In genomic region chr17:70936724-70937123, GRCh38 we compare ENCODE assay signal across 34 cellular contexts.
"Had no signal": no experiment of that assay in that cellular context is flagged by ENCODE, and none has a peak within 500 bp of the region (broad histone marks: within the 10 kb centered on the region; RNA-seq: fewer than 3 reads in every experiment).

No MANE protein-coding gene starts in this region.

- H3K36me3 ChIP-seq: adrenal gland, ascending aorta, brain microvascular endothelial cell, breast epithelium, cardiac muscle cell had no signal

- H3K27ac ChIP-seq: adrenal gland, ascending aorta, body of pancreas, brain microvascular endothelial cell, breast epithelium, cardiac muscle cell had no signal

- FAIRE-seq: astrocyte, bronchial epithelial cell had no signal

- H3K4me1 ChIP-seq: adrenal gland, ascending aorta, body of pancreas, breast epithelium had no signal

- ATAC-seq: activated naive CD4-positive, alpha-beta T cell treated with anti-CD3 and anti-CD28 coated beads, Interleukin-2, amount 50 U/mL, for 72 hours; activated naive CD8-positive, alpha-beta T cell treated with anti-CD3 and anti-CD28 coated beads, Interleukin-2, amount 50 U/mL, for 24 hours; activated T-cell treated with anti-CD3 and anti-CD28 coated beads, Interleukin-2, amount 50 U/mL, for 4 hours; activated T-cell treated with anti-CD3 and anti-CD28 coated beads, Interleukin-2, amount 50 U/mL, for 72 hours; activated T-helper 17 cell treated with anti-CD3 and anti-CD28 coated beads, Interleukin-2, amount 50 U/mL, for 72 hours; body of pancreas had no signal

- H3K9me3 ChIP-seq: adrenal gland, ascending aorta, body of pancreas, breast epithelium had no signal

- H3K27me3 ChIP-seq: adrenal gland, ascending aorta, body of pancreas, brain microvascular endothelial cell, breast epithelium, cardiac muscle cell had no signal

- DNase-seq: activated effector memory CD4-positive, alpha-beta T cell treated with anti-CD3 and anti-CD28 coated beads, Interleukin-2, amount 50 U/mL, for 16 hours; activated effector memory CD4-positive, alpha-beta T cell treated with Interleukin-2 at 50 U/mL for 16 hours; activated gamma-delta T cell; activated gamma-delta T cell treated with Interleukin-2 at 50 U/mL for 16 hours; activated naive CD4-positive, alpha-beta T cell; activated naive CD4-positive, alpha-beta T cell treated with anti-CD3 and anti-CD28 coated beads for 36 hours; activated naive CD4-positive, alpha-beta T cell treated with anti-CD3 and anti-CD28 coated beads, Interleukin-2, amount 10 ng/mL, durations not matched to agents 7 days and 5 days; activated naive CD4-positive, alpha-beta T cell treated with anti-CD3 and anti-CD28 coated beads, Interleukin-2, amount 50 U/mL, for 16 hours; activated naive CD4-positive, alpha-beta T cell treated with Interleukin-2 at 50 U/mL for 16 hours; activated naive CD8-positive, alpha-beta T cell treated with anti-CD3 and anti-CD28 coated beads for 36 hours; activated naive CD8-positive, alpha-beta T cell treated with anti-CD3 and anti-CD28 coated beads, Interleukin-2, amount 10 ng/mL, durations not matched to agents 7 days and 5 days; activated naive CD8-positive, alpha-beta T cell treated with anti-CD3 and anti-CD28 coated beads, Interleukin-2, amount 50 U/mL, for 24 hours; activated T-cell treated with anti-CD3 and anti-CD28 coated beads, Interleukin-2, amount 50 U/mL, for 1 hour; activated T-cell treated with anti-CD3 and anti-CD28 coated beads, Interleukin-2, amount 50 U/mL, for 24 hours; activated T-cell treated with anti-CD3 and anti-CD28 coated beads, Interleukin-2, amount 50 U/mL, for 4 hours; activated T-cell treated with anti-CD3 and anti-CD28 coated beads, Interleukin-2, amount 50 U/mL, for 48 hours; activated T-cell treated with anti-CD3 and anti-CD28 coated beads, Interleukin-2, amount 50 U/mL, for 72 hours; adrenal gland; amniotic stem cell; amygdala; anterior cingulate cortex; aorta; body of pancreas; brain microvascular endothelial cell; caudate nucleus; central memory CD4-positive, alpha-beta T cell; cerebellar nuclear complex had no signal

- H3K4me3 ChIP-seq: adrenal gland, ascending aorta, body of pancreas, breast epithelium, cardiac muscle cell had no signal
